27 cellular contexts compared by ENCODE assay signal in genomic region chr5:84304591-84304990, GRCh38.
"Had no signal": no experiment of that assay in that cellular context is flagged by ENCODE, and none has a peak within 500 bp of the region (broad histone marks: within the 10 kb centered on the region; RNA-seq: fewer than 3 reads in every experiment).

No MANE protein-coding gene starts in this region.

- H3K27me3 Mint-ChIP-seq: activated CD4-positive, alpha-beta T cell treated with anti-CD3 and anti-CD28 coated beads, Interleukin-2, amount 10 ng/mL, durations not matched to agents 24 days and 14 days; activated CD8-positive, alpha-beta T cell treated with anti-CD3 and anti-CD28 coated beads for 36 hours; activated T-helper 17 cell treated with anti-CD3 and anti-CD28 coated beads, Interleukin-2, amount 50 U/mL, for 72 hours; T-helper 17 cell had no signal

- H3K27ac ChIP-seq: breast epithelium, left lung, lower lobe of right lung, neural progenitor cell, right lobe of liver, testis, uterus had no signal

- FAIRE-seq: endometrium, frontal cortex, islet of Langerhans had no signal

- H3K36me3 Mint-ChIP-seq: natural killer cell, neural progenitor cell had no signal

- H3K36me3 ChIP-seq: breast epithelium, left lung, lower lobe of right lung, neural progenitor cell, right lobe of liver, uterus had no signal

- H3K9me3 Mint-ChIP-seq: activated CD4-positive, alpha-beta T cell treated with anti-CD3 and anti-CD28 coated beads, Interleukin-2, amount 10 ng/mL, durations not matched to agents 24 days and 14 days; activated CD8-positive, alpha-beta T cell treated with anti-CD3 and anti-CD28 coated beads for 36 hours; activated T-cell treated with anti-CD3 and anti-CD28 coated beads, Interleukin-2, amount 50 U/mL, for 4 hours; activated T-helper 17 cell treated with anti-CD3 and anti-CD28 coated beads, Interleukin-2, amount 50 U/mL, for 72 hours; neural progenitor cell had no signal

- H3K27ac Mint-ChIP-seq: activated CD4-positive, alpha-beta T cell treated with anti-CD3 and anti-CD28 coated beads, Interleukin-2, amount 10 ng/mL, durations not matched to agents 24 days and 14 days; activated CD8-positive, alpha-beta T cell treated with anti-CD3 and anti-CD28 coated beads for 36 hours; activated T-helper 17 cell treated with anti-CD3 and anti-CD28 coated beads, Interleukin-2, amount 50 U/mL, for 72 hours; natural killer cell; neural progenitor cell; T-helper 17 cell had no signal

- H3K4me3 ChIP-seq: breast epithelium, left lung, lower lobe of right lung, neural progenitor cell, right lobe of liver, testis, uterus had no signal

- H3K4me1 Mint-ChIP-seq: activated CD4-positive, alpha-beta T cell treated with anti-CD3 and anti-CD28 coated beads, Interleukin-2, amount 10 ng/mL, durations not matched to agents 24 days and 14 days; activated T-helper 17 cell treated with anti-CD3 and anti-CD28 coated beads, Interleukin-2, amount 50 U/mL, for 72 hours; natural killer cell; neural progenitor cell; T-helper 17 cell had no signal

- H3K4me3 Mint-ChIP-seq: activated CD4-positive, alpha-beta T cell treated with anti-CD3 and anti-CD28 coated beads, Interleukin-2, amount 10 ng/mL, durations not matched to agents 24 days and 14 days; activated CD8-positive, alpha-beta T cell treated with anti-CD3 and anti-CD28 coated beads for 36 hours; activated T-cell treated with anti-CD3 and anti-CD28 coated beads, Interleukin-2, amount 50 U/mL, for 4 hours; activated T-helper 17 cell treated with anti-CD3 and anti-CD28 coated beads, Interleukin-2, amount 50 U/mL, for 72 hours; natural killer cell; neural progenitor cell; T-helper 17 cell had no signal

- DNase-seq: activated CD4-positive, alpha-beta T cell treated with anti-CD3 and anti-CD28 coated beads, Interleukin-2, amount 10 ng/mL, durations not matched to agents 24 days and 14 days; activated CD4-positive, CD25-positive, alpha-beta regulatory T cell treated with anti-CD3 and anti-CD28 coated beads, Interleukin-2, amount 50 U/mL, for 72 hours; activated CD8-positive, alpha-beta T cell treated with anti-CD3 and anti-CD28 coated beads for 36 hours; activated gamma-delta T cell treated with Interleukin-2 at 50 U/mL for 16 hours; activated naive CD4-positive, alpha-beta T cell treated with anti-CD3 and anti-CD28 coated beads, Interleukin-2, amount 50 U/mL, for 16 hours; activated T-cell treated with anti-CD3 and anti-CD28 coated beads, Interleukin-2, amount 50 U/mL, for 4 hours; cerebellar nuclear complex; erythroblast; left lung; lower lobe of right lung; mesenchymal stem cell; natural killer cell; posterior cingulate gyrus; right lobe of liver; stimulated activated CD4-positive, alpha-beta T cell treated with anti-CD3 and anti-CD28 coated beads, Interleukin-4, amount 100 ng/mL, for 1 hour; stimulated activated naive CD8-positive, alpha-beta T cell treated with anti-CD3 and anti-CD28 coated beads, Interleukin-15, Interleukin-2, amounts not matched to agents 100 U/mL and 50 U/mL, for 24 hours; T-helper 17 cell; T1000; testis; trophoblast cell; uterus had no signal

- H2AFZ ChIP-seq: neural progenitor cell had no signal

- H3K9me3 ChIP-seq: breast epithelium, left lung, lower lobe of right lung, right lobe of liver, testis, uterus had no signal

- H3K4me1 ChIP-seq: breast epithelium, left lung, lower lobe of right lung, neural progenitor cell, testis had no signal

- H3K9ac ChIP-seq: neural progenitor cell had no signal

- H3K27me3 ChIP-seq: breast epithelium, left lung, neural progenitor cell, right lobe of liver, testis, uterus had no signal

- H3K4me2 ChIP-seq: neural progenitor cell had no signal
